8 cellular contexts compared by ENCODE assay signal in genomic region chr2:75200140-75200985, GRCh38. TPM values are rescaled to one million over a fixed set of nuclear protein-coding genes. Genes with fewer than 3 reads are reported as not detected.
DNase-seq lines count a peak whose midpoint lies in the region; ATAC-seq and TF ChIP-seq lines count a peak whose summit lies in the region.

No MANE protein-coding gene starts in this region.

- H3K27ac ChIP-seq in SK-N-MC, result no peak overlapping the region
- H3K27ac ChIP-seq in naive thymus-derived CD4-positive, alpha-beta T cell (ENCODE audit: low read depth, low read length), result no peak overlapping the region

- H3K27ac Mint-ChIP-seq in CD14-positive monocyte, result no peak overlapping the region
- no peak overlapping the region for H3K27ac Mint-ChIP-seq in naive thymus-derived CD4-positive, alpha-beta T cell

- H3K4me3 ChIP-seq in SK-N-MC, result peak overlapping the region; percentile 69
- H3K4me3 ChIP-seq in naive thymus-derived CD4-positive, alpha-beta T cell (ENCODE audit: low read length), result no peak overlapping the region

- CTCF ChIA-PET in naive thymus-derived CD4-positive, alpha-beta T cell (lab: Charles Lee), result interaction anchor here (0.8 kb wide), 1 partner anchor 205 kb away, joined by 4 read pairs; no protein-coding TSS in a partner anchor

- H3K36me3 Mint-ChIP-seq in CD14-positive monocyte, result no peaks in the 10 kb centered on the region
- no peaks in the 10 kb centered on the region for H3K36me3 Mint-ChIP-seq in naive thymus-derived CD4-positive, alpha-beta T cell

- H3K9ac ChIP-seq in SK-N-MC (ENCODE audit: insufficient read length), result no peak overlapping the region

- intact Hi-C loops in CD14-positive monocyte (cut with micrococcal nuclease), result no loop called here
- intact Hi-C loops in naive thymus-derived CD4-positive, alpha-beta T cell (cut with micrococcal nuclease), result loop anchor here in 1 of 2 donors (2.0 kb wide), 1 partner anchor 204 kb away; no protein-coding TSS in a partner anchor

- DNase-seq in CD14-positive monocyte (ENCODE audit: low spot score) (peak; percentile 43), SK-N-MC (ENCODE audit: low read depth, low spot score) (no peak), fibroblast of peridontal ligament (ENCODE audit: extremely low read depth) (peak; percentile 51), omental fat pad (ENCODE audit: low spot score) (no peak), NOMO-1 (lab: John Stamatoyannopoulos, UW; ENCODE audit: unreplicated experiment in 2 of 2) (no peak)
- DNase-seq in naive thymus-derived CD4-positive, alpha-beta T cell, result peak in 3 of 9 donors; percentile 5 to 24 (median 9)

- no peaks in the 10 kb centered on the region for H3K36me3 ChIP-seq in SK-N-MC (ENCODE audit: insufficient read depth, low read length)
- no peaks in the 10 kb centered on the region for H3K36me3 ChIP-seq in naive thymus-derived CD4-positive, alpha-beta T cell (ENCODE audit: control insufficient read depth in 2 of 3, insufficient read depth in 3 of 3, low read length in 3 of 3)

- H3K4me1 Mint-ChIP-seq in CD14-positive monocyte, result peaks cover 10% of the 10 kb centered on the region
- H3K4me1 Mint-ChIP-seq in naive thymus-derived CD4-positive, alpha-beta T cell, result peaks cover 0 to 25% (median 7%) of the 10 kb centered on the region in 7 donors

- peak overlapping the region in 1 of 2 donors; percentile 86 for H3K4me3 Mint-ChIP-seq in CD14-positive monocyte
- peak overlapping the region in 9 of 10 donors; percentile 26 to 91 (median 77) for H3K4me3 Mint-ChIP-seq in naive thymus-derived CD4-positive, alpha-beta T cell

- TF ChIP-seq CTCF in CD14-positive monocyte (IDR thresholded peaks at IDR 0.05) (no peak), omental fat pad (IDR thresholded peaks at IDR 0.05) (no peak)

- peaks cover 0 to 7% of the 10 kb centered on the region in 2 donors for H3K27me3 ChIP-seq in naive thymus-derived CD4-positive, alpha-beta T cell (ENCODE audit: control insufficient read depth in 2 of 2, insufficient read depth in 2 of 2, low read length in 2 of 2)

- POLR2A ChIA-PET in naive thymus-derived CD4-positive, alpha-beta T cell (lab: Charles Lee), result no interaction called here

- ATAC-seq in HG02610 (IDR thresholded peaks at IDR 0.05; ENCODE audit: unreplicated experiment), result peak; percentile 24
- ATAC-seq in naive thymus-derived CD4-positive, alpha-beta T cell, result peak; percentile 29
- no peak for ATAC-seq in GM19452 (IDR thresholded peaks at IDR 0.05; ENCODE audit: unreplicated experiment)
- ATAC-seq in omental fat pad (ENCODE audit: low FRiP score), result no peak

- peaks cover 0 to 10% of the 10 kb centered on the region in 2 donors for H3K4me1 ChIP-seq in naive thymus-derived CD4-positive, alpha-beta T cell (ENCODE audit: control insufficient read depth in 2 of 2, insufficient read depth in 2 of 2, low read length in 2 of 2)

- no peaks in the 10 kb centered on the region for H3K9me3 ChIP-seq in SK-N-MC (ENCODE audit: low read depth, low read length)
- no peaks in the 10 kb centered on the region for H3K9me3 ChIP-seq in naive thymus-derived CD4-positive, alpha-beta T cell (ENCODE audit: control insufficient read depth in 2 of 3, low read length in 3 of 3)

- H3K27me3 Mint-ChIP-seq in CD14-positive monocyte (ENCODE audit: low read depth in 3 of 3), result peaks cover 53 to 65% (median 65%) of the 10 kb centered on the region in 3 donors
- H3K27me3 Mint-ChIP-seq in naive thymus-derived CD4-positive, alpha-beta T cell, result peaks cover 70 to 78% (median 74%) of the 10 kb centered on the region in 5 donors

- H3K9me3 Mint-ChIP-seq in CD14-positive monocyte, result peaks cover 0 to 6% (median 2%) of the 10 kb centered on the region in 7 donors
- peaks cover 0 to 19% (median 5%) of the 10 kb centered on the region in 11 donors for H3K9me3 Mint-ChIP-seq in naive thymus-derived CD4-positive, alpha-beta T cell

RNA-seq across cellular contexts. Expression of gene TACR1, which starts 1.0 kb away (rescaled TPM):
- not detected for polyA plus RNA-seq in CD14-positive monocyte
- total RNA-seq in naive thymus-derived CD4-positive, alpha-beta T cell, result under 1 TPM in 1 of 5 experiments, not detected in 4; 0.24 TPM
- polyA plus RNA-seq in naive thymus-derived CD4-positive, alpha-beta T cell, result not detected
- 1 to 10 TPM in 3 of 4 donors, under 1 TPM in 1; 0.37 to 6.7 (median 5.2) TPM for total RNA-seq in omental fat pad

Comparison
In these comparisons a context has a peak if more than half of its experiments do, and no peak if none do; other contexts are left out.
1. DNase-seq: peak in CD14-positive monocyte (single experiment) and fibroblast of peridontal ligament (single experiment); none in SK-N-MC (single experiment), omental fat pad (single experiment) and NOMO-1 (0 of 2).
2. ATAC-seq: peak in HG02610 (single experiment) and naive thymus-derived CD4-positive, alpha-beta T cell (single experiment); none in GM19452 (single experiment) and omental fat pad (single experiment).